ENCODE assay signal across 13 cellular contexts in the genomic region with DNA sequence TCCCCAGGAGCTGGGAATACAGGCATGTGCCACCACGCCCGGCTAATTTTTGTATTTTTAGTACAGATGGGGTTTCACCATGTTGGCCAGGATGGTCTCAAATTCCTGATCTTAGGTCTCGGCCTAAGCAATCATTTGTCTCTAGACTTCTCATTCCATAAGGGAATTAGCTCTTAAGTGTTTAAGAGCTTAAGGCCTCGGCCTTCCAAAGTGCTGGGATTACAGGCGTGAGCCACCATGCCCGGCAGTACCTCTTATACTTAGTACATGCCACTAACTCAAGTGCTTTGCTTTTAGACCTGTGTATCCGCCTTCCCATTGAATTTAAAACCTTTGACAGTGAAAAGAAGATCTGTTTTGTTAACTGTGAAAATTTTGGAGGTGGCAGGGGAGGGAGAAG. TPM values are rescaled to one million over a fixed set of nuclear protein-coding genes. Genes with fewer than 3 reads are reported as not detected.
DNase-seq lines count a peak whose midpoint lies in the region; ATAC-seq lines count a peak whose summit lies in the region.
"Had no signal": no experiment of that assay in that cellular context is flagged by ENCODE, and none has a peak within 500 bp of the region (broad histone marks: within the 10 kb centered on the region; RNA-seq: fewer than 3 reads in every experiment).

No MANE protein-coding gene starts in this region.

- H3K4me3 Mint-ChIP-seq in activated T-helper 17 cell treated with anti-CD3 and anti-CD28 coated beads, Interleukin-2, amount 50 U/mL, for 72 hours = no peak overlapping the region
- H3K4me3 Mint-ChIP-seq: CD8-positive, alpha-beta T cell had no signal

- H3K27ac Mint-ChIP-seq in activated T-helper 17 cell treated with anti-CD3 and anti-CD28 coated beads, Interleukin-2, amount 50 U/mL, for 72 hours = peak overlapping the region; percentile 50
- H3K27ac Mint-ChIP-seq: CD8-positive, alpha-beta T cell had no signal

- DNase-seq in activated CD8-positive, alpha-beta memory T cell treated with anti-CD3 and anti-CD28 coated beads, Interleukin-2, amount 50 U/mL, for 48 hours = peak; percentile 15
- DNase-seq in activated CD8-positive, alpha-beta memory T cell treated with anti-CD3 and anti-CD28 coated beads, Interleukin-2, amount 50 U/mL, for 4 hours = no peak
- DNase-seq in NCI-H524 treated with DMSO at 0.1 percent for 48 hours (lab: John Stamatoyannopoulos, UW) (peak; percentile 73), mesenteric fat pad (ENCODE audit: low spot score) (peak; percentile 24), NCI-H446 treated with DMSO at 0.1 percent for 48 hours (lab: John Stamatoyannopoulos, UW) (no peak), NCI-H1694 treated with DMSO at 0.1 percent for 48 hours (lab: John Stamatoyannopoulos, UW) (no peak)
- DNase-seq: 8988T, Calu3, GDM1 had no signal

- no peaks in the 10 kb centered on the region for H3K36me3 Mint-ChIP-seq in activated T-helper 17 cell treated with anti-CD3 and anti-CD28 coated beads, Interleukin-2, amount 50 U/mL, for 72 hours (ENCODE audit: low read depth)
- H3K36me3 Mint-ChIP-seq: CD8-positive, alpha-beta T cell had no signal

- peaks cover 12% of the 10 kb centered on the region for H3K9me3 Mint-ChIP-seq in activated T-helper 17 cell treated with anti-CD3 and anti-CD28 coated beads, Interleukin-2, amount 50 U/mL, for 72 hours

- peaks cover 22% of the 10 kb centered on the region for H3K4me1 Mint-ChIP-seq in activated T-helper 17 cell treated with anti-CD3 and anti-CD28 coated beads, Interleukin-2, amount 50 U/mL, for 72 hours

- H3K27me3 Mint-ChIP-seq in activated T-helper 17 cell treated with anti-CD3 and anti-CD28 coated beads, Interleukin-2, amount 50 U/mL, for 72 hours = no peaks in the 10 kb centered on the region

- no peak for ATAC-seq in activated T-helper 17 cell treated with anti-CD3 and anti-CD28 coated beads, Interleukin-2, amount 50 U/mL, for 72 hours (replicated peaks)
- no peak for ATAC-seq in GM21825 (IDR thresholded peaks at IDR 0.05; ENCODE audit: unreplicated experiment)
- ATAC-seq: CD8-positive, alpha-beta T cell had no signal

RNA-seq across cellular contexts. Expression of a gene that starts 16.6 kb away (rescaled TPM):
- 10 to 100 TPM; 41.8 to 53.6 TPM for total RNA-seq in activated T-helper 17 cell treated with anti-CD3 and anti-CD28 coated beads, Interleukin-2, amount 50 U/mL, for 72 hours
- 0.22 TPM for total RNA-seq in mesenteric fat pad
- total RNA-seq: Calu3, HT-29 had no signal

Comparison
In these comparisons a context has a peak if more than half of its experiments do, and no peak if none do; other contexts are left out.
1. DNase-seq: peak in activated CD8-positive, alpha-beta memory T cell treated with anti-CD3 and anti-CD28 coated beads, Interleukin-2, amount 50 U/mL, for 48 hours (single experiment), NCI-H524 treated with DMSO at 0.1 percent for 48 hours (single experiment) and mesenteric fat pad (single experiment); none in activated CD8-positive, alpha-beta memory T cell treated with anti-CD3 and anti-CD28 coated beads, Interleukin-2, amount 50 U/mL, for 4 hours (single experiment), NCI-H446 treated with DMSO at 0.1 percent for 48 hours (single experiment) and NCI-H1694 treated with DMSO at 0.1 percent for 48 hours (single experiment).
2. RNA of a gene that starts 16.6 kb away (total RNA-seq): 41.8 to 53.6 TPM in activated T-helper 17 cell treated with anti-CD3 and anti-CD28 coated beads, Interleukin-2, amount 50 U/mL, for 72 hours; 0.22 TPM in mesenteric fat pad (single experiment); every median in the first group is over 10 times any median in the second.